In genomic region chr17:42566215-42566872, GRCh38 we compare ENCODE assay signal across 8 cellular contexts. TPM values are rescaled to one million over a fixed set of nuclear protein-coding genes. Genes with fewer than 3 reads are reported as not detected.
DNase-seq lines count a peak whose midpoint lies in the region; ATAC-seq and TF ChIP-seq lines count a peak whose summit lies in the region.

No MANE protein-coding gene starts in this region.

- no peaks in the 10 kb centered on the region for H3K9me3 Mint-ChIP-seq in stimulated activated naive CD8-positive, alpha-beta T cell treated with anti-CD3 and anti-CD28 coated beads, Interleukin-15, Interleukin-2, amounts not matched to agents 100 ng/mL and 50 ng/mL, for 24 hours
- no peaks in the 10 kb centered on the region for H3K9me3 Mint-ChIP-seq in MCF 10A (ENCODE audit: unreplicated experiment)

- H3K4me1 Mint-ChIP-seq in stimulated activated naive CD8-positive, alpha-beta T cell treated with anti-CD3 and anti-CD28 coated beads, Interleukin-15, Interleukin-2, amounts not matched to agents 100 ng/mL and 50 ng/mL, for 24 hours (ENCODE audit: low read depth) = peaks cover 53% of the 10 kb centered on the region
- H3K4me1 Mint-ChIP-seq in MCF 10A (ENCODE audit: insufficient read depth, unreplicated experiment) = peaks cover 18% of the 10 kb centered on the region

- no peaks in the 10 kb centered on the region for H3K27me3 Mint-ChIP-seq in stimulated activated naive CD8-positive, alpha-beta T cell treated with anti-CD3 and anti-CD28 coated beads, Interleukin-15, Interleukin-2, amounts not matched to agents 100 ng/mL and 50 ng/mL, for 24 hours
- no peaks in the 10 kb centered on the region for H3K27me3 Mint-ChIP-seq in MCF 10A (ENCODE audit: insufficient read depth, unreplicated experiment)

- H3K4me3 ChIP-seq in mononuclear cell (ENCODE audit: low read length) = peak overlapping the region; percentile 83

- DNase-seq in stimulated activated naive CD8-positive, alpha-beta T cell treated with anti-CD3 and anti-CD28 coated beads, Interleukin-15, Interleukin-2, amounts not matched to agents 100 U/mL and 50 U/mL, for 24 hours = no peak
- DNase-seq in MCF 10A (ENCODE audit: unreplicated experiment) (no peak), SHP77 (lab: John Stamatoyannopoulos, UW) (no peak), NCI-H2107 treated with DMSO at 0.1 percent for 48 hours (lab: John Stamatoyannopoulos, UW; ENCODE audit: unreplicated experiment) (no peak)
- DNase-seq in stimulated activated CD4-positive, alpha-beta T cell treated with anti-CD3 and anti-CD28 coated beads, Interleukin-4, amount 100 ng/mL, for 1 hour = no peak

- no peak for ATAC-seq in stimulated activated naive CD8-positive, alpha-beta T cell treated with anti-CD3 and anti-CD28 coated beads, Interleukin-15, Interleukin-2, amounts not matched to agents 100 U/mL and 50 U/mL, for 24 hours
- no peak for ATAC-seq in HG03439 (IDR thresholded peaks at IDR 0.05; ENCODE audit: unreplicated experiment)

- peaks cover 47% of the 10 kb centered on the region for H3K36me3 Mint-ChIP-seq in stimulated activated naive CD8-positive, alpha-beta T cell treated with anti-CD3 and anti-CD28 coated beads, Interleukin-15, Interleukin-2, amounts not matched to agents 100 ng/mL and 50 ng/mL, for 24 hours (ENCODE audit: low read depth)
- H3K36me3 Mint-ChIP-seq in MCF 10A (ENCODE audit: insufficient read depth, unreplicated experiment) = peaks cover 40% of the 10 kb centered on the region

- no peaks in the 10 kb centered on the region for H3K27me3 ChIP-seq in mononuclear cell (ENCODE audit: insufficient read depth, low read length)

- CTCF ChIA-PET in MCF 10A (lab: Yijun Ruan, JAX) = interaction anchor here (0.5 to 4.0 kb wide), 5 partner anchors 12 to 1045 kb away, joined by 3 to 17 read pairs (median 4); partner anchors contain the start of gene PSMC3IP

- intact Hi-C loops in MCF 10A (cut with micrococcal nuclease) = no loop called here

- no peak for TF ChIP-seq CTCF in MCF 10A (IDR thresholded peaks at IDR 0.05; ENCODE audit: unreplicated experiment)

- no peaks in the 10 kb centered on the region for H3K9me3 ChIP-seq in mononuclear cell (ENCODE audit: low read depth, low read length)

- peak overlapping the region; percentile 97 for H3K4me3 Mint-ChIP-seq in stimulated activated naive CD8-positive, alpha-beta T cell treated with anti-CD3 and anti-CD28 coated beads, Interleukin-15, Interleukin-2, amounts not matched to agents 100 ng/mL and 50 ng/mL, for 24 hours
- H3K4me3 Mint-ChIP-seq in MCF 10A (ENCODE audit: unreplicated experiment) = peak overlapping the region; percentile 79

- POLR2A ChIA-PET in MCF 10A (lab: Yijun Ruan, JAX) = interaction anchor here (1.2 to 6.2 kb wide), 3 partner anchors 11 to 30 kb away, joined by 8 to 51 read pairs (median 10); partner anchors contain the start of genes NAGLU and PSMC3IP

- BruUV-seq in MCF 10A (replicated peaks; lab: Mats Ljungman, UMichigan) = no TSS peak

- peaks cover 59% of the 10 kb centered on the region for H3K4me1 ChIP-seq in mononuclear cell (ENCODE audit: insufficient read depth, low read length)

- peak overlapping the region; percentile 97 for H3K27ac Mint-ChIP-seq in stimulated activated naive CD8-positive, alpha-beta T cell treated with anti-CD3 and anti-CD28 coated beads, Interleukin-15, Interleukin-2, amounts not matched to agents 100 ng/mL and 50 ng/mL, for 24 hours
- no peak overlapping the region for H3K27ac Mint-ChIP-seq in MCF 10A (ENCODE audit: low read depth, unreplicated experiment)

RNA-seq across cellular contexts. Expression of gene MLX, which starts 0.6 kb away (rescaled TPM):
- total RNA-seq in MCF 10A (2022) (37.3 and 39.6 TPM in 2 replicates), mononuclear cell (22.0 TPM)

RNA-seq across cellular contexts. Expression of gene COASY, which starts 4.4 kb away (rescaled TPM):
- 82.6 and 89.2 TPM in 2 replicates for total RNA-seq in MCF 10A (2022)
- total RNA-seq in mononuclear cell = 10.2 TPM

RNA-seq across cellular contexts. Expression of gene PSMC3IP, which starts 11.2 kb away (rescaled TPM):
- total RNA-seq in MCF 10A (2022) (10.3 and 12.0 TPM in 2 replicates), mononuclear cell (1.4 TPM)

RNA-seq across cellular contexts. Expression of gene HSD17B1, which starts 13.6 kb away (rescaled TPM):
- total RNA-seq in MCF 10A (2022) (13.0 and 18.1 TPM in 2 replicates), mononuclear cell (0.31 TPM)

RNA-seq across cellular contexts. Expression of gene NAGLU, which starts 30.3 kb away (rescaled TPM):
- total RNA-seq in MCF 10A (2022) = 21.0 and 29.5 TPM in 2 replicates
- total RNA-seq in mononuclear cell = 7.9 TPM
